17 cellular contexts compared by ENCODE assay signal in genomic region chr18:9577361-9577760, GRCh38. TPM values are rescaled to one million over a fixed set of nuclear protein-coding genes. Genes with fewer than 3 reads are reported as not detected.
DNase-seq lines count a peak whose midpoint lies in the region; ATAC-seq and TF ChIP-seq lines count a peak whose summit lies in the region.
"Had no signal": no experiment of that assay in that cellular context is flagged by ENCODE, and none has a peak within 500 bp of the region (broad histone marks: within the 10 kb centered on the region; RNA-seq: fewer than 3 reads in every experiment).

No MANE protein-coding gene starts in this region.

- peaks cover 16 to 20% of the 10 kb centered on the region in 2 experiments for H3K4me1 Mint-ChIP-seq in H9

- H3K4me3 ChIP-seq in smooth muscle cell: no peak overlapping the region

- no peak overlapping the region for H3K56ac ChIP-seq in H9 (ENCODE audit: insufficient read length, low read depth, low read length)

- no peak overlapping the region for H2BK12ac ChIP-seq in H9 (ENCODE audit: insufficient read length, low read depth, low read length)

- no peaks in the 10 kb centered on the region for H3K79me1 ChIP-seq in H9 (ENCODE audit: insufficient read depth, low read depth, low read length, poor library complexity, severe bottlenecking)

- no peak overlapping the region for H4K5ac ChIP-seq in H9 (ENCODE audit: insufficient read length, low read depth, low read length)

- no peak overlapping the region for H2BK20ac ChIP-seq in H9 (ENCODE audit: low read depth, low read length, poor library complexity, severe bottlenecking)

- no peak overlapping the region for H4K91ac ChIP-seq in H9 (ENCODE audit: insufficient read length, low read depth, low read length)

- H3K27ac ChIP-seq in H9 (ENCODE audit: insufficient read length, low read depth, low read length) (no peak overlapping the region), smooth muscle cell (ENCODE audit: low read depth) (peak overlapping the region; percentile 39)
- H3K27ac ChIP-seq: HL-60 had no signal

- WGBS in H9 (ENCODE audit: extremely low coverage, insufficient read length, low lambda C conversion rate): no CpG with 5 or more reads among the region's 9 CpGs
- 77% methylated on average over 9 of the region's 9 CpGs for WGBS in smooth muscle cell (ENCODE audit: low lambda C conversion rate)

- no peak overlapping the region for H3K18ac ChIP-seq in H9 (ENCODE audit: insufficient read length, low read depth, low read length)

- H3K9ac ChIP-seq in H9 (ENCODE audit: extremely low read depth, insufficient read length, low read length) (no peak overlapping the region), smooth muscle cell (ENCODE audit: low read depth) (no peak overlapping the region)

- H3K23me2 ChIP-seq in H9 (ENCODE audit: insufficient read length, low read depth, low read length, poor library complexity, severe bottlenecking): no peaks in the 10 kb centered on the region

- H3K9me3 ChIP-seq in H9 (ENCODE audit: control insufficient read depth, low read depth, low read length) (no peaks in the 10 kb centered on the region), smooth muscle cell (replicated peaks; ENCODE audit: low read depth) (peaks cover 4% of the 10 kb centered on the region)
- H3K9me3 ChIP-seq: BE2C had no signal

- H3K36me3 ChIP-seq in smooth muscle cell (ENCODE audit: low read depth): peaks cover 17% of the 10 kb centered on the region
- H3K36me3 ChIP-seq: BE2C had no signal

- H3K4me3 Mint-ChIP-seq in H9: no peak overlapping the region
- H3K4me3 Mint-ChIP-seq: CD4-positive, alpha-beta memory T cell had no signal

- H3T11ph ChIP-seq in H9 (ENCODE audit: low read length): no peak overlapping the region

- H3K36me3 Mint-ChIP-seq in H9 (ENCODE audit: insufficient read depth in 1 of 3, low read depth in 3 of 3): peaks cover 16 to 36% (median 34%) of the 10 kb centered on the region in 3 experiments; a peak in 6 of 7 replicates

- no peak overlapping the region for H2BK120ac ChIP-seq in H9 (ENCODE audit: low read depth, low read length, poor library complexity, severe bottlenecking)

- H3K4ac ChIP-seq in H9 (ENCODE audit: low read depth, low read length): no peak overlapping the region

- H2BK5ac ChIP-seq in H9 (ENCODE audit: insufficient read length, low read length): no peak overlapping the region

- no peak overlapping the region for H2AK5ac ChIP-seq in H9 (ENCODE audit: insufficient read length, low read length)

- no peak for DNase-seq in H9
- DNase-seq in amniotic epithelial cell (ENCODE audit: low read depth): peak; percentile 41
- DNase-seq in islet precursor cell: peak; percentile 75
- no peak for DNase-seq in smooth muscle cell (lab: John Stamatoyannopoulos, UW; ENCODE audit: unreplicated experiment)
- no peak for DNase-seq in SHP77 treated with DMSO at 0.1 percent for 48 hours (lab: John Stamatoyannopoulos, UW)
- DNase-seq: BE2C; CD4-positive, alpha-beta memory T cell; DMS79 treated with DMSO at 0.1 percent for 48 hours; H7; NCI-H1092 treated with DMSO at 0.1 percent for 48 hours; NCI-H1694 treated with DMSO at 0.1 percent for 48 hours; NCI-H69; NK-92 treated with Interleukin-12 subunit alpha and Interleukin-12 subunit beta, amount 100 ng/mL, for 24 hours; OCI-M1 had no signal

- H2BK15ac ChIP-seq in H9 (ENCODE audit: low read depth, low read length): no peak overlapping the region

- H2AFZ ChIP-seq in H9 (ENCODE audit: low read length) (no peak overlapping the region), smooth muscle cell (ENCODE audit: low read depth) (no peak overlapping the region)

- H3K4me1 ChIP-seq in H9 (ENCODE audit: insufficient read depth, low read length): 0 out of 2 replicates have a peak, but pooled peaks cover 2% of the 10 kb centered on the region
- no peaks in the 10 kb centered on the region for H3K4me1 ChIP-seq in smooth muscle cell (ENCODE audit: low read depth)
- H3K4me1 ChIP-seq: BE2C had no signal

- TF ChIP-seq CTCF in H9 (conservative IDR thresholded peaks at IDR 0.05) (no peak), smooth muscle cell (IDR thresholded peaks at IDR 0.05; ENCODE audit: borderline replicate concordance, insufficient read depth, poor library complexity, severe bottlenecking) (no peak)

- no peaks in the 10 kb centered on the region for H3K27me3 Mint-ChIP-seq in H9 (ENCODE audit: low read depth)
- H3K27me3 Mint-ChIP-seq: CD4-positive, alpha-beta memory T cell had no signal

- no peaks in the 10 kb centered on the region for H3K27me3 ChIP-seq in H9 (ENCODE audit: insufficient read depth, low read length)
- no peaks in the 10 kb centered on the region for H3K27me3 ChIP-seq in smooth muscle cell (ENCODE audit: low read depth)
- H3K27me3 ChIP-seq: BE2C had no signal

- ATAC-seq in HG03439 (IDR thresholded peaks at IDR 0.05; ENCODE audit: unreplicated experiment) (no peak), HG02938 (IDR thresholded peaks at IDR 0.05; ENCODE audit: unreplicated experiment) (no peak)

- H3K14ac ChIP-seq in H9 (ENCODE audit: insufficient read depth, low read length): no peak overlapping the region

- H3K27ac Mint-ChIP-seq in H9: peak overlapping the region; percentile 74 to 93 (median 79); a peak in 5 of 7 replicates

- no peaks in the 10 kb centered on the region for H4K20me1 ChIP-seq in H9 (ENCODE audit: control insufficient read depth, insufficient read depth, insufficient read length)
- peaks cover 32% of the 10 kb centered on the region for H4K20me1 ChIP-seq in smooth muscle cell (ENCODE audit: low read depth)

- H3K4me2 ChIP-seq in H9 (ENCODE audit: insufficient read depth, insufficient read length, low read length): no peak overlapping the region
- H3K4me2 ChIP-seq in smooth muscle cell: no peak overlapping the region

- H3K9me3 Mint-ChIP-seq in H9: no peaks in the 10 kb centered on the region; a peak in 2 of 5 replicates

- H3F3A ChIP-seq in smooth muscle cell (ENCODE audit: low read depth): peaks cover 3% of the 10 kb centered on the region

- no peak overlapping the region for H3K23ac ChIP-seq in H9 (ENCODE audit: insufficient read length, low read depth, low read length)

- H3K79me2 ChIP-seq in H9 (ENCODE audit: insufficient read depth, low read length) (no peaks in the 10 kb centered on the region), smooth muscle cell (ENCODE audit: low read depth) (peaks cover 38% of the 10 kb centered on the region)

- H4K8ac ChIP-seq in H9 (replicated peaks; ENCODE audit: insufficient read length, low read depth, low read length): no peak overlapping the region

RNA-seq across cellular contexts. Expression of gene PPP4R1, which starts 37.0 kb away (rescaled TPM):
- total RNA-seq in H9 (2021) (97.5 and 106 TPM in 2 replicates), smooth muscle cell (78.4 and 89.7 TPM in 2 replicates)
- polyA plus RNA-seq in smooth muscle cell: 25.9 and 27.5 TPM in 2 replicates

Comparison
In these comparisons a context has a peak if more than half of its experiments do, and no peak if none do; other contexts are left out.
1. DNase-seq: peak in amniotic epithelial cell (single experiment) and islet precursor cell (single experiment); none in H9 (single experiment), smooth muscle cell (single experiment) and SHP77 treated with DMSO at 0.1 percent for 48 hours (single experiment).